In genomic region chr15:79775821-79776220, GRCh38 we compare ENCODE assay signal across 26 cellular contexts.
"Had no signal": no experiment of that assay in that cellular context is flagged by ENCODE, and none has a peak within 500 bp of the region (broad histone marks: within the 10 kb centered on the region; RNA-seq: fewer than 3 reads in every experiment).

No MANE protein-coding gene starts in this region.

- FAIRE-seq: pancreas, small intestine, urothelium cell line had no signal

- H3K27me3 ChIP-seq: pancreas, right atrium auricular region, right lobe of liver, sigmoid colon, thyroid gland, tibial nerve, upper lobe of left lung, vagina had no signal

- H3K36me3 ChIP-seq: neutrophil, pancreas, prostate gland, right atrium auricular region, right lobe of liver, sigmoid colon, stomach, thoracic aorta, thyroid gland, tibial nerve, upper lobe of left lung, vagina had no signal

- H3K9me3 ChIP-seq: neutrophil, pancreas, prostate gland, right atrium auricular region, right lobe of liver, thoracic aorta, thyroid gland, upper lobe of left lung, vagina had no signal

- ATAC-seq: natural killer cell treated with Interleukin-12 subunit alpha and Interleukin-12 subunit beta and Interleukin-15 and Interleukin-18, amount 100 ng/mL, for 72 hours; pancreas; right lobe of liver; stimulated activated effector memory CD8-positive, alpha-beta T cell treated with anti-CD3 and anti-CD28 coated beads, Interleukin-12 subunit alpha, Interleukin-12 subunit beta, amount 100 ng/mL, for 72 hours; stimulated activated naive B cell treated with anti-CD40 and anti-IgM and Interleukin-4, amounts not matched to agents 10 μg/mL and 1 μg/mL and 100 μg/mL, for 72 hours had no signal

- H3K4me1 ChIP-seq: pancreas, right atrium auricular region, right lobe of liver, sigmoid colon, tibial nerve, upper lobe of left lung, vagina had no signal

- H3K4me3 ChIP-seq: pancreas, prostate gland, right atrium auricular region, right lobe of liver, sigmoid colon, stomach, thoracic aorta, thyroid gland, tibial nerve, upper lobe of left lung, vagina had no signal

- H3K27ac ChIP-seq: neutrophil, pancreas, right atrium auricular region, right lobe of liver, sigmoid colon, stomach, thoracic aorta, thyroid gland, tibial nerve, upper lobe of left lung, vagina had no signal

- DNase-seq: nephron progenitor cell; nucleus accumbens; pancreas; retina; right lobe of liver; sigmoid colon; small intestine; stimulated activated CD4-positive, alpha-beta T cell treated with anti-CD3 and anti-CD28 coated beads, Interleukin-15, amount 100 ng/mL, for 24 hours; stimulated activated CD4-positive, alpha-beta T cell treated with anti-CD3 and anti-CD28 coated beads, Interleukin-2, amount 100 ng/mL, for 24 hours; stimulated activated CD4-positive, alpha-beta T cell treated with anti-CD3 and anti-CD28 coated beads, Interleukin-2, amount 100 ng/mL, for 48 hours; stimulated activated CD4-positive, alpha-beta T cell treated with anti-CD3 and anti-CD28 coated beads, Interleukin-4, amount 100 ng/mL, for 24 hours; stimulated activated naive B cell treated with anti-CD40 and anti-IgM and Interleukin-4, amounts not matched to agents 10 μg/mL and 1 μg/mL and 100 μg/mL, for 72 hours; stimulated activated naive CD4-positive, alpha-beta T cell treated with Interleukin-2 at 50 U/mL for 16 hours; stomach; thyroid gland; trophoblast cell; upper lobe of left lung had no signal
